In the genomic region with DNA sequence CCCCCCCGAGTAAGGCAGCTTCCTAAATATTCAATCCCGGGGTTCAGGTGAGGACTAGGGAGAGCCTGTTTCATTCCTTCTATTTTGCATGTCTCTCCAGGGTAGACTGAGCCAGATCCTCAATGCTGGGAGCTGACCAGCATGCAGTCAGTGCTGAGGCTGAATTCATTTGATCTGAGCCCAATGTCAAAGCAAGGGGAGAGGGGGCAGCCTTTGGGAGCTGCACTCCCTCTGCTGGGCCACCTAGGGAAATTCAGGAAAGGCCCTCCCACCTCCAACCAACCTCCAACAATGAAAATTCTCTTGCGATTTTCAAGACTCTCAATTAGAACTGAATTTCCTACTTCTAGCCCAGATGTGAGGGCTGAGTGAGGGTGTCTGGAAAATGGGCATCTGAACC, we compare ENCODE assay signal across 9 cellular contexts.
A peak's percentile ranks its signal among the peaks of the same experiment; 100 is the strongest.
DNase-seq lines count a peak whose midpoint lies in the region; ATAC-seq, FAIRE-seq and TF ChIP-seq lines count a peak whose summit lies in the region.
"Had no signal": no experiment of that assay in that cellular context is flagged by ENCODE, and none has a peak within 500 bp of the region (broad histone marks: within the 10 kb centered on the region; RNA-seq: fewer than 3 reads in every experiment).

No MANE protein-coding gene starts in this region.

- H3K27ac ChIP-seq in kidney (ENCODE audit: low read depth in 2 of 2, low read length in 2 of 2) (no peak overlapping the region), small intestine (ENCODE audit: low read depth in 1 of 2, low read length in 1 of 2) (no peak overlapping the region)

- peaks cover 26% of the 10 kb centered on the region for H3K27me3 Mint-ChIP-seq in activated CD4-positive, alpha-beta T cell treated with anti-CD3 and anti-CD28 coated beads for 36 hours

- H3K4me1 ChIP-seq in kidney (ENCODE audit: control insufficient read depth in 1 of 2, insufficient read depth in 1 of 2, low read depth in 1 of 2, low read length in 2 of 2): no peaks in the 10 kb centered on the region
- H3K4me1 ChIP-seq in small intestine (ENCODE audit: control insufficient read depth in 2 of 2, insufficient read depth in 1 of 2, low read depth in 1 of 2, low read length in 1 of 2): no peaks in the 10 kb centered on the region

- H3K4me3 ChIP-seq in kidney (ENCODE audit: low read length in 2 of 2): no peak overlapping the region
- no peak overlapping the region for H3K4me3 ChIP-seq in small intestine (ENCODE audit: low read depth in 1 of 2, low read length in 2 of 2)

- no peaks in the 10 kb centered on the region for H3K4me1 Mint-ChIP-seq in activated CD4-positive, alpha-beta T cell treated with anti-CD3 and anti-CD28 coated beads for 36 hours

- H3K9ac ChIP-seq in kidney (ENCODE audit: low read length in 2 of 2): no peak overlapping the region

- intact Hi-C loops in kidney (cut with DNase I): no loop called here
- intact Hi-C loops in activated CD4-positive, alpha-beta T cell treated with anti-CD3 and anti-CD28 coated beads for 36 hours (cut with DNase I, micrococcal nuclease): no loop called here

- no peaks in the 10 kb centered on the region for H3K36me3 Mint-ChIP-seq in activated CD4-positive, alpha-beta T cell treated with anti-CD3 and anti-CD28 coated beads for 36 hours (ENCODE audit: low read depth)

- peak; percentile 39 for TF ChIP-seq CTCF in kidney (IDR thresholded peaks at IDR 0.05; ENCODE audit: borderline replicate concordance, extremely low read depth, insufficient read depth)

- no peak overlapping the region for H3K27ac Mint-ChIP-seq in activated CD4-positive, alpha-beta T cell treated with anti-CD3 and anti-CD28 coated beads for 36 hours
- H3K27ac Mint-ChIP-seq: activated T-helper 1 cell treated with anti-CD3 and anti-CD28 coated beads, Interleukin-12 subunit alpha, Interleukin-12 subunit beta, Interleukin-2, Interleukin-4 antibody, amounts not matched to agents 30 ng/mL and 10 ng/mL and 1 ng/mL, durations not matched to agents 14 hours and 24 hours and 36 hours had no signal

- H3K36me3 ChIP-seq in kidney (ENCODE audit: control insufficient read depth in 1 of 2, insufficient read depth in 2 of 2, low read length in 2 of 2) (no peaks in the 10 kb centered on the region), small intestine (ENCODE audit: control insufficient read depth in 2 of 2, insufficient read depth in 2 of 2, low read length in 2 of 2) (no peaks in the 10 kb centered on the region)

- ATAC-seq in stimulated activated naive CD8-positive, alpha-beta T cell treated with anti-CD3 and anti-CD28 coated beads, Interleukin-15, Interleukin-2, amounts not matched to agents 100 U/mL and 50 U/mL, for 24 hours: no peak
- ATAC-seq in GM18909 (IDR thresholded peaks at IDR 0.05; ENCODE audit: poor library complexity, unreplicated experiment): no peak
- no peak for ATAC-seq in activated CD4-positive, alpha-beta T cell treated with anti-CD3 and anti-CD28 coated beads for 36 hours

- CTCF ChIA-PET in activated CD4-positive, alpha-beta T cell treated with anti-CD3 and anti-CD28 coated beads for 36 hours (lab: Charles Lee): no interaction called here

- WGBS in small intestine, 3 donors: 7 to 13% (median 12%) methylated on average over 3 of the region's 3 CpGs

- H3K9me3 ChIP-seq in kidney (ENCODE audit: control insufficient read depth in 1 of 2, low read length in 2 of 2) (no peaks in the 10 kb centered on the region), small intestine (ENCODE audit: control insufficient read depth, low read depth) (no peaks in the 10 kb centered on the region)

- no peaks in the 10 kb centered on the region for H3K9me3 Mint-ChIP-seq in activated CD4-positive, alpha-beta T cell treated with anti-CD3 and anti-CD28 coated beads for 36 hours (ENCODE audit: low read depth)
- H3K9me3 Mint-ChIP-seq: activated T-helper 1 cell treated with anti-CD3 and anti-CD28 coated beads, Interleukin-12 subunit alpha, Interleukin-12 subunit beta, Interleukin-2, Interleukin-4 antibody, amounts not matched to agents 30 ng/mL and 10 ng/mL and 1 ng/mL, durations not matched to agents 14 hours and 24 hours and 36 hours had no signal

- FAIRE-seq in kidney (lab: Jason Lieb, UNC) (no peak), small intestine (lab: Jason Lieb, UNC) (no peak)

- no peaks in the 10 kb centered on the region for H3K27me3 ChIP-seq in small intestine (ENCODE audit: control insufficient read depth in 2 of 2, insufficient read depth in 2 of 2, low read length in 2 of 2)

- H3K4me3 Mint-ChIP-seq in activated CD4-positive, alpha-beta T cell treated with anti-CD3 and anti-CD28 coated beads for 36 hours: no peak overlapping the region
- H3K4me3 Mint-ChIP-seq: activated T-helper 1 cell treated with anti-CD3 and anti-CD28 coated beads, Interleukin-12 subunit alpha, Interleukin-12 subunit beta, Interleukin-2, Interleukin-4 antibody, amounts not matched to agents 30 ng/mL and 10 ng/mL and 1 ng/mL, durations not matched to agents 14 hours and 24 hours and 36 hours had no signal

- POLR2A ChIA-PET in activated CD4-positive, alpha-beta T cell treated with anti-CD3 and anti-CD28 coated beads for 36 hours (lab: Charles Lee): no interaction called here

- DNase-seq in Ammon's horn (ENCODE audit: low spot score): peak; percentile 33
- peak; percentile 11 for DNase-seq in HT-29 (ENCODE audit: low spot score)
- peak; percentile 53 for DNase-seq in SHP77 (lab: John Stamatoyannopoulos, UW)
- DNase-seq in kidney: no peak
- DNase-seq in small intestine: no peak
- no peak for DNase-seq in stimulated activated naive CD8-positive, alpha-beta T cell treated with anti-CD3 and anti-CD28 coated beads, Interleukin-15, Interleukin-2, amounts not matched to agents 100 U/mL and 50 U/mL, for 24 hours
- no peak for DNase-seq in activated CD4-positive, alpha-beta T cell treated with anti-CD3 and anti-CD28 coated beads for 36 hours

Comparison
In these comparisons a context has a peak if more than half of its experiments do, and no peak if none do; other contexts are left out.
1. DNase-seq: peak in Ammon's horn (single experiment), HT-29 (single experiment) and SHP77 (2 of 2); none in kidney (single experiment), small intestine (single experiment), stimulated activated naive CD8-positive, alpha-beta T cell treated with anti-CD3 and anti-CD28 coated beads, Interleukin-15, Interleukin-2, amounts not matched to agents 100 U/mL and 50 U/mL, for 24 hours (single experiment) and activated CD4-positive, alpha-beta T cell treated with anti-CD3 and anti-CD28 coated beads for 36 hours (single experiment).